ENCODE assay signal across 15 cellular contexts in the genomic region with DNA sequence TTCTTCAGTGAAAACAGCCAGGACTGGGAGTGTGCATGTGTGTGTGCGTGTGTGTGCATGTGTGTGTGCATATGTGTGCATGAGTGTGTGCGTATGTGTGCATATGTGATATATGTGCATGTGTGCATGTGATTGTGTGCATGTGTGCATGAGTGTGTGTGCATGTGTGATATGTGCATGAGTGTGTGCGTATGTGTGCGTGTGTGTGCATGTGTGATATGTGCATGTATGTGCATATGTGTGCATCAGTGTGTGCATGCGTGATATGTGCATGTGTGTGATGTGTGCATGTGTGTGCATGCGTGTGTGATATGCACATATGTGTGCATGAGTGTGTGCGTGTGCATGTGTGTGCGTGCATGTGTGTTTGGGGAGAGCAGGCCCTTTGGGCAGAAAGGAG.
A peak's percentile ranks its signal among the peaks of the same experiment; 100 is the strongest.
DNase-seq lines count a peak whose midpoint lies in the region; ATAC-seq, FAIRE-seq and TF ChIP-seq lines count a peak whose summit lies in the region.
"Had no signal": no experiment of that assay in that cellular context is flagged by ENCODE, and none has a peak within 500 bp of the region (broad histone marks: within the 10 kb centered on the region; RNA-seq: fewer than 3 reads in every experiment).

No MANE protein-coding gene starts in this region.

- H3K14ac ChIP-seq in H1 (ENCODE audit: insufficient read length) = no peak overlapping the region

- POLR2A ChIA-PET in H1 (lab: Charles Lee; ENCODE audit: partially characterized antibody) = no interaction called here

- H2BK12ac ChIP-seq in H1 (ENCODE audit: low read depth, low read length) = no peak overlapping the region; the same call in 1 of the 2 replicates

- H3K79me2 ChIP-seq in H1 (ENCODE audit: control insufficient read depth in 1 of 2, insufficient read depth in 2 of 2, low read length in 2 of 2) = no peaks in the 10 kb centered on the region

- H3K79me1 ChIP-seq in H1 (ENCODE audit: low read depth, low read length) = no peaks in the 10 kb centered on the region

- peaks cover 0 to 4% of the 10 kb centered on the region in 2 experiments for H4K20me1 ChIP-seq in H1 (replicated peaks in 1 of 2; ENCODE audit: control insufficient read depth in 1 of 2, insufficient read depth in 2 of 2, low read length in 2 of 2)

- H2AK5ac ChIP-seq in H1 (ENCODE audit: low read depth, low read length) = 0 out of 2 replicates have a peak overlapping the region, but pooled peaks have one; percentile 20

- no peaks in the 10 kb centered on the region for H3K9me3 ChIP-seq in left ventricle myocardium inferior (replicated peaks)
- no peaks in the 10 kb centered on the region for H3K9me3 ChIP-seq in right atrium auricular region
- H3K9me3 ChIP-seq in H1 (ENCODE audit: insufficient read depth in 2 of 2, low read depth in 1 of 2, low read length in 1 of 2) = no peaks in the 10 kb centered on the region
- H3K9me3 ChIP-seq in stomach smooth muscle (ENCODE audit: control insufficient read depth in 2 of 2, low read length in 2 of 2) = no peaks in the 10 kb centered on the region

- intact Hi-C loops in left ventricle myocardium inferior (cut with micrococcal nuclease) = no loop called here

- CTCF ChIA-PET in H1 (lab: Charles Lee; ENCODE audit: partially characterized antibody) = interaction anchor here (0.5 to 6.1 kb wide), 20 partner anchors 10 to 208 kb away, joined by 3 to 27 read pairs (median 4); no protein-coding TSS in a partner anchor

- no peak overlapping the region; the same call in 1 of the 2 replicates for H2BK15ac ChIP-seq in H1 (ENCODE audit: low read length)

- peaks cover 33% of the 10 kb centered on the region for H3K36me3 ChIP-seq in left ventricle myocardium inferior
- H3K36me3 ChIP-seq in right atrium auricular region = peaks cover 30% of the 10 kb centered on the region
- H3K36me3 ChIP-seq in H1 (ENCODE audit: control insufficient read depth in 2 of 4, insufficient read depth in 4 of 4, low read length in 3 of 4) = no peaks in the 10 kb centered on the region
- H3K36me3 ChIP-seq in stomach smooth muscle (ENCODE audit: control insufficient read depth in 2 of 2, insufficient read depth in 2 of 2, low read length in 2 of 2) = peaks cover 34 to 36% of the 10 kb centered on the region in 2 donors

- peak overlapping the region; percentile 15 for H2BK5ac ChIP-seq in H1 (ENCODE audit: low read depth, low read length)

- WGBS in H1 (ENCODE audit: extremely low coverage in 1 of 2, insufficient coverage in 1 of 2, insufficient read length in 1 of 2, insufficient replicate concordance in 2 of 2, low coverage in 1 of 2, low lambda C conversion rate in 2 of 2, missing lambda C conversion rate in 1 of 2), 2 experiments = 86% methylated on average over 8 of the region's 8 CpGs; no CpG with 5 or more reads in 1 of the 2 experiments

- H4K8ac ChIP-seq in H1 (ENCODE audit: extremely low read depth, insufficient read depth, low read length) = no peak overlapping the region

- no peak overlapping the region for H2BK120ac ChIP-seq in H1 (replicated peaks; ENCODE audit: low read depth, low read length)

- H2BK20ac ChIP-seq in H1 (ENCODE audit: low read length) = no peak overlapping the region

- DNase-seq in left ventricle myocardium inferior (peak; percentile 6), right atrium auricular region (ENCODE audit: low spot score) (no peak), HTR-8/SVneo (ENCODE audit: insufficient read length, low spot score) (no peak), H1 (ENCODE audit: low read depth in 1 of 2, low spot score in 2 of 2) (no peak), NCI-H1436 (lab: John Stamatoyannopoulos, UW) (no peak)
- DNase-seq in stimulated activated CD4-positive, alpha-beta T cell treated with anti-CD3 and anti-CD28 coated beads, Interleukin-1b, Interleukin-23, amount 100 ng/mL, for 48 hours = no peak
- DNase-seq: activated CD4-positive, CD25-positive, alpha-beta regulatory T cell; activated gamma-delta T cell; naive B cell; NCI-H2029 treated with DMSO at 0.1 percent for 48 hours; NCI-H226; stimulated activated CD4-positive, alpha-beta T cell treated with anti-CD3 and anti-CD28 coated beads, Interleukin-2, amount 100 ng/mL, for 24 hours had no signal

- FAIRE-seq in HTR-8/SVneo (lab: Jason Lieb, UNC) (peak; percentile 98), H1 (lab: Jason Lieb, UNC) (peak; percentile 24)

- no peak for TF ChIP-seq CTCF in left ventricle myocardium inferior (IDR thresholded peaks at IDR 0.05; ENCODE audit: borderline replicate concordance)
- TF ChIP-seq CTCF in right atrium auricular region (IDR thresholded peaks at IDR 0.05) = no peak
- TF ChIP-seq CTCF in H1 (IDR thresholded peaks at IDR 0.05; ENCODE audit: control extremely low read depth in 1 of 3, insufficient read depth in 1 of 3, low read depth in 1 of 3, low read length in 3 of 3) = no peak

- H3K23ac ChIP-seq in H1 (ENCODE audit: insufficient read length) = peak overlapping the region; percentile 89

- H3K23me2 ChIP-seq in H1 (ENCODE audit: low read depth, low read length) = no peaks in the 10 kb centered on the region

- no peak overlapping the region for H3K56ac ChIP-seq in H1 (replicated peaks; ENCODE audit: insufficient read length, low read depth, low read length)

- H3K9ac ChIP-seq in H1 (replicated peaks in 1 of 4; ENCODE audit: extremely low read depth in 1 of 4, low read depth in 3 of 4, low read length in 3 of 4) (peak overlapping the region in 1 of 4 experiments; percentile 54; a peak in 1 of 7 replicates), stomach smooth muscle (ENCODE audit: low read length in 2 of 2) (no peak overlapping the region)

- H3K4ac ChIP-seq in H1 (replicated peaks; ENCODE audit: insufficient read length, low read depth, low read length) = no peak overlapping the region

- H3K4me2 ChIP-seq in H1 (ENCODE audit: insufficient read depth in 1 of 2, low read depth in 2 of 2, low read length in 2 of 2) = no peak overlapping the region; a peak in 1 of 4 replicates

- no peak overlapping the region for H2AFZ ChIP-seq in H1 (ENCODE audit: low read length)

- TF ChIP-seq EP300 in H1 (IDR thresholded peaks at IDR 0.05; ENCODE audit: borderline replicate concordance in 1 of 2, low read depth in 2 of 2, low read length in 2 of 2) = no peak

- no peaks in the 10 kb centered on the region for H3K27me3 ChIP-seq in left ventricle myocardium inferior (ENCODE audit: low read depth)
- no peaks in the 10 kb centered on the region for H3K27me3 ChIP-seq in right atrium auricular region
- H3K27me3 ChIP-seq in H1 (replicated peaks in 1 of 4; ENCODE audit: control insufficient read depth in 3 of 4, extremely low read depth in 1 of 4, insufficient read depth in 3 of 4, low read length in 3 of 4) = no peaks in the 10 kb centered on the region; a peak in 1 of 7 replicates
- no peaks in the 10 kb centered on the region for H3K27me3 ChIP-seq in stomach smooth muscle (ENCODE audit: control insufficient read depth in 1 of 2, insufficient read depth in 2 of 2, low read length in 2 of 2)

- H3K27ac ChIP-seq in left ventricle myocardium inferior (replicated peaks) (no peak overlapping the region), right atrium auricular region (no peak overlapping the region), H1 (ENCODE audit: low read depth, low read length) (no peak overlapping the region), stomach smooth muscle (ENCODE audit: low read length) (peak overlapping the region; percentile 37)

- H4K5ac ChIP-seq in H1 (ENCODE audit: insufficient read length, low read depth, low read length) = no peak overlapping the region

- H3K4me1 ChIP-seq in left ventricle myocardium inferior = peaks cover 34% of the 10 kb centered on the region
- H3K4me1 ChIP-seq in right atrium auricular region = peaks cover 0 to 41% of the 10 kb centered on the region in 2 donors
- peaks cover 0 to 12% (median 8%) of the 10 kb centered on the region in 4 experiments; a peak in 6 of 7 replicates for H3K4me1 ChIP-seq in H1 (replicated peaks in 1 of 4; ENCODE audit: control insufficient read depth in 3 of 4, insufficient read depth in 4 of 4, low read length in 3 of 4)
- H3K4me1 ChIP-seq in stomach smooth muscle (ENCODE audit: control insufficient read depth, insufficient read depth, low read length) = peaks cover 46% of the 10 kb centered on the region

- no peak overlapping the region for H3K4me3 ChIP-seq in left ventricle myocardium inferior
- no peak overlapping the region for H3K4me3 ChIP-seq in right atrium auricular region
- H3K4me3 ChIP-seq in H1 (ENCODE audit: extremely low read depth in 1 of 4, insufficient read depth in 2 of 4, low read depth in 3 of 4, low read length in 4 of 4) = no peak overlapping the region
- H3K4me3 ChIP-seq in stomach smooth muscle (ENCODE audit: low read length in 2 of 2) = peak overlapping the region in 1 of 2 donors; percentile 11

- no peak for TF ChIP-seq RAD21 in H1 (IDR thresholded peaks at IDR 0.05 in 1 of 2, conservative IDR thresholded peaks at IDR 0.05 in 1 of 2; ENCODE audit: low read depth in 2 of 2, low read length in 2 of 2)

- H4K91ac ChIP-seq in H1 (replicated peaks; ENCODE audit: insufficient read length, low read length) = peak overlapping the region; percentile 25

- H3K18ac ChIP-seq in H1 (ENCODE audit: extremely low read depth, low read length) = no peak overlapping the region

- TF ChIP-seq POLR2A in H1 (IDR thresholded peaks at IDR 0.05; ENCODE audit: control extremely low read depth in 1 of 2, low read depth in 2 of 2, low read length in 2 of 2) = no peak

- ATAC-seq in HG02642 (IDR thresholded peaks at IDR 0.05; ENCODE audit: poor library complexity, unreplicated experiment) = no peak
- ATAC-seq: stimulated activated memory B cell treated with anti-CD40 and anti-IgM and Interleukin-4, amounts not matched to agents 10 μg/mL and 1 μg/mL and 100 μg/mL, for 72 hours had no signal

TF ChIP-seq in H1, 55 proteins besides CTCF, POLR2A, EP300 and RAD21 (continues in another document):
- TF ChIP-seq CHD1 (IDR thresholded peaks at IDR 0.05; ENCODE audit: low read depth, low read length) = no peak
- TF ChIP-seq GABPA (IDR thresholded peaks at IDR 0.05; ENCODE audit: borderline replicate concordance, insufficient read depth, low read length) = no peak
- TF ChIP-seq, protein P1, sequence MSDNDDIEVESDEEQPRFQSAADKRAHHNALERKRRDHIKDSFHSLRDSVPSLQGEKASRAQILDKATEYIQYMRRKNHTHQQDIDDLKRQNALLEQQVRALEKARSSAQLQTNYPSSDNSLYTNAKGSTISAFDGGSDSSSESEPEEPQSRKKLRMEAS (IDR thresholded peaks at IDR 0.05) = no peak
- TF ChIP-seq CTBP2 (IDR thresholded peaks at IDR 0.05; ENCODE audit: borderline replicate concordance, insufficient read depth, insufficient read length, low read length) = no peak
- TF ChIP-seq TBP (IDR thresholded peaks at IDR 0.05; ENCODE audit: low read depth, low read length) = no peak
- TF ChIP-seq BACH1 (IDR thresholded peaks at IDR 0.05; ENCODE audit: low read length) = no peak
- no peak for TF ChIP-seq RBBP5 (IDR thresholded peaks at IDR 0.05; ENCODE audit: borderline replicate concordance, low read depth, low read length)
- no peak for TF ChIP-seq RXRA (IDR thresholded peaks at IDR 0.05; ENCODE audit: insufficient read depth, low read depth, low read length)
